In the genomic region with DNA sequence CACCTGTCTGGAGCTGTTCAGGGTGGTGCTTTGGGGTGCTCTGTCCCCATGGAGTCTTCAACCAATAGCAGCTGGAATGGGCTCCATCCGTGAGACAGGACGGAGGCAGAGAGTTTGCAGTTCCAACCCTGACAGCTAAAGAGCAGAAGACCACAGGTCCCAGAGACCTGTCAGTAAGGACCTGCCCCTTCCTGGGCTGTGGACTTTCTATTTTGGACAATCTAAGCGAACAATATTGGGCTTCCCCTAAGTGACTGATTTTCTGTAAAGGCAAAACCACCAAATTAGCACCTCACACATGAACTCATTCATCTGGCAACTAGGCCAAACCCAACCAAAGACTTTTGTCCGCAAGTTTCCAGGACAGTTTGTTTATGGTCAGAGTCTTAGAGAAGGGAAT, we compare ENCODE assay signal across 1 cellular context. TPM values are rescaled to one million over a fixed set of nuclear protein-coding genes. Genes with fewer than 3 reads are reported as not detected.
"Had no signal": no experiment of that assay in that cellular context is flagged by ENCODE, and none has a peak within 500 bp of the region (broad histone marks: within the 10 kb centered on the region; RNA-seq: fewer than 3 reads in every experiment).

No MANE protein-coding gene starts in this region.

RNA-seq across cellular contexts. Expression of a gene that starts 50.5 kb away (rescaled TPM):
- total RNA-seq: G401 had no signal
